ENCODE assay signal across 22 cellular contexts in genomic region chr9:127765418-127765817, GRCh38. TPM values are rescaled to one million over a fixed set of nuclear protein-coding genes. Genes with fewer than 3 reads are reported as not detected.
DNase-seq lines count a peak whose midpoint lies in the region; ATAC-seq and TF ChIP-seq lines count a peak whose summit lies in the region.
"Had no signal": no experiment of that assay in that cellular context is flagged by ENCODE, and none has a peak within 500 bp of the region (broad histone marks: within the 10 kb centered on the region; RNA-seq: fewer than 3 reads in every experiment).

No MANE protein-coding gene starts in this region.

- H3K9me3 Mint-ChIP-seq in activated T-helper 17 cell treated with anti-CD3 and anti-CD28 coated beads, Interleukin-2, amount 50 U/mL, for 72 hours = no peaks in the 10 kb centered on the region
- no peaks in the 10 kb centered on the region for H3K9me3 Mint-ChIP-seq in natural killer cell
- H3K9me3 Mint-ChIP-seq: H9, WTC11 had no signal

- TF ChIP-seq CTCF in heart left ventricle (IDR thresholded peaks at IDR 0.05) (no peak), natural killer cell (IDR thresholded peaks at IDR 0.05) (no peak), suprapubic skin (IDR thresholded peaks at IDR 0.05) (no peak)

- no peak overlapping the region for H3K4me3 Mint-ChIP-seq in activated T-helper 17 cell treated with anti-CD3 and anti-CD28 coated beads, Interleukin-2, amount 50 U/mL, for 72 hours
- H3K4me3 Mint-ChIP-seq in natural killer cell = no peak overlapping the region
- H3K4me3 Mint-ChIP-seq: H9, WTC11 had no signal

- H3K36me3 ChIP-seq in heart left ventricle (peaks cover 0 to 20% (median 4%) of the 10 kb centered on the region in 9 donors), suprapubic skin (no peaks in the 10 kb centered on the region)

- peaks cover 87% of the 10 kb centered on the region for H3K36me3 Mint-ChIP-seq in activated T-helper 17 cell treated with anti-CD3 and anti-CD28 coated beads, Interleukin-2, amount 50 U/mL, for 72 hours (ENCODE audit: low read depth)
- H3K36me3 Mint-ChIP-seq in natural killer cell = no peaks in the 10 kb centered on the region
- H3K36me3 Mint-ChIP-seq: WTC11 had no signal

- peaks cover 54% of the 10 kb centered on the region for H3K4me1 Mint-ChIP-seq in activated T-helper 17 cell treated with anti-CD3 and anti-CD28 coated beads, Interleukin-2, amount 50 U/mL, for 72 hours
- peaks cover 75 to 77% of the 10 kb centered on the region in 2 donors for H3K4me1 Mint-ChIP-seq in natural killer cell

- H3K27me3 Mint-ChIP-seq in activated T-helper 17 cell treated with anti-CD3 and anti-CD28 coated beads, Interleukin-2, amount 50 U/mL, for 72 hours = no peaks in the 10 kb centered on the region
- no peaks in the 10 kb centered on the region for H3K27me3 Mint-ChIP-seq in natural killer cell (ENCODE audit: low read depth in 2 of 2)

- H3K9me3 ChIP-seq in heart left ventricle (no peaks in the 10 kb centered on the region), suprapubic skin (no peaks in the 10 kb centered on the region)

- no peak for TF ChIP-seq EP300 in suprapubic skin (IDR thresholded peaks at IDR 0.05)

- DNase-seq in heart left ventricle (no peak), left ventricle myocardium superior (no peak), natural killer cell (no peak), suprapubic skin (ENCODE audit: low spot score in 2 of 2) (no peak), activated gamma-delta T cell treated with Interleukin-2 at 50 U/mL for 16 hours (no peak), NCI-H2227 (lab: John Stamatoyannopoulos, UW; ENCODE audit: unreplicated experiment) (no peak)
- DNase-seq: activated CD8-positive, alpha-beta memory T cell treated with anti-CD3 and anti-CD28 coated beads for 24 hours; activated effector memory CD4-positive, alpha-beta T cell treated with Interleukin-2 at 50 U/mL for 16 hours; amygdala; DND-41; H9; head of caudate nucleus; NCI-H1417 treated with DMSO at 0.1 percent for 48 hours; NCI-H748 treated with DMSO at 0.1 percent for 48 hours; SHP77; stimulated activated CD4-positive, alpha-beta T cell treated with anti-CD3 and anti-CD28 coated beads, Interleukin-4, amount 100 ng/mL, for 1 hour had no signal

- ATAC-seq in heart left ventricle (no peak), left ventricle myocardium superior (no peak), natural killer cell (no peak)
- ATAC-seq in activated T-helper 17 cell treated with anti-CD3 and anti-CD28 coated beads, Interleukin-2, amount 50 U/mL, for 72 hours (replicated peaks) = no peak
- ATAC-seq: WTC11 had no signal

- TF ChIP-seq POLR2A in heart left ventricle (IDR thresholded peaks at IDR 0.05) (no peak), suprapubic skin (IDR thresholded peaks at IDR 0.05) (no peak)

- H3K27ac ChIP-seq in heart left ventricle (peak overlapping the region in 11 of 12 donors; percentile 74 to 96 (median 82)), suprapubic skin (peak overlapping the region; percentile 15)

- intact Hi-C loops in heart left ventricle (cut with DNase I) (loop anchor here in 1 of 10 donors (10.0 kb wide), 1 partner anchor 89 kb away; the partner anchor contains the start of gene ENG), left ventricle myocardium superior (cut with micrococcal nuclease) (no loop called here), natural killer cell (cut with micrococcal nuclease) (no loop called here)

- H3K4me3 ChIP-seq in heart left ventricle = no peak overlapping the region
- no peak overlapping the region for H3K4me3 ChIP-seq in suprapubic skin
- H3K4me3 ChIP-seq: skin epidermis had no signal

- H3K27ac Mint-ChIP-seq in activated T-helper 17 cell treated with anti-CD3 and anti-CD28 coated beads, Interleukin-2, amount 50 U/mL, for 72 hours = peak overlapping the region; percentile 92
- peak overlapping the region; percentile 95 to 99 for H3K27ac Mint-ChIP-seq in natural killer cell
- H3K27ac Mint-ChIP-seq: H9, progenitor cell of endocrine pancreas, WTC11 had no signal

- WGBS in heart left ventricle, 4 donors = 59 to 76% (median 64%) methylated on average over 1 of the region's 1 CpG
- 64% methylated on average over 1 of the region's 1 CpG for WGBS in suprapubic skin

- H3K27me3 ChIP-seq in heart left ventricle = no peaks in the 10 kb centered on the region
- no peaks in the 10 kb centered on the region for H3K27me3 ChIP-seq in suprapubic skin

- H3K4me1 ChIP-seq in heart left ventricle (peaks cover 9 to 98% (median 50%) of the 10 kb centered on the region in 12 donors), suprapubic skin (peaks cover 48% of the 10 kb centered on the region)

RNA-seq across cellular contexts. Expression of gene SH2D3C, which starts 13.0 kb away (rescaled TPM):
- total RNA-seq in heart left ventricle (10 to 100 TPM; 13.7 to 38.9 (median 16.9) TPM), left ventricle myocardium superior (18.3 TPM), natural killer cell (10 to 100 TPM; 42.8 to 86.8 (median 56.6) TPM), suprapubic skin (1 to 10 TPM; 3.4 to 8.9 (median 6.1) TPM)
- 10 to 100 TPM; 21.1 to 24.8 TPM for polyA plus RNA-seq in heart left ventricle
- 10 to 100 TPM; 27.6 to 46.8 TPM for total RNA-seq in activated T-helper 17 cell treated with anti-CD3 and anti-CD28 coated beads, Interleukin-2, amount 50 U/mL, for 72 hours
- total RNA-seq: fibroblast of lung had no signal

RNA-seq across cellular contexts. Expression of gene CDK9, which starts 20.4 kb away (rescaled TPM):
- 10 to 100 TPM; 35.6 to 60.3 (median 47.8) TPM for total RNA-seq in heart left ventricle
- polyA plus RNA-seq in heart left ventricle = 10 to 100 TPM; 26.2 to 30.4 TPM
- total RNA-seq in left ventricle myocardium superior = 48.4 TPM
- total RNA-seq in activated T-helper 17 cell treated with anti-CD3 and anti-CD28 coated beads, Interleukin-2, amount 50 U/mL, for 72 hours = 10 to 100 TPM; 82.8 to 94.2 TPM
- 100 to 1,000 TPM; 181 to 207 (median 188) TPM for total RNA-seq in natural killer cell
- 100 to 1,000 TPM in 1 of 4 donors, 10 to 100 TPM in 3; 57.2 to 119 (median 72.7) TPM for total RNA-seq in suprapubic skin

RNA-seq across cellular contexts. Expression of gene TOR2A, which starts 30.3 kb away (rescaled TPM):
- 1 to 10 TPM; 1.7 to 9.2 (median 3.3) TPM for total RNA-seq in heart left ventricle
- polyA plus RNA-seq in heart left ventricle = 1 to 10 TPM; 3.4 to 5.2 TPM
- 3.6 TPM for total RNA-seq in left ventricle myocardium superior
- total RNA-seq in activated T-helper 17 cell treated with anti-CD3 and anti-CD28 coated beads, Interleukin-2, amount 50 U/mL, for 72 hours = 10 to 100 TPM in 1 of 2 donors, 1 to 10 TPM in 1; 8.5 to 15.7 TPM
- 10 to 100 TPM; 20.9 to 27.8 (median 23.7) TPM for total RNA-seq in natural killer cell
- total RNA-seq in suprapubic skin = 10 to 100 TPM; 16.1 to 24.3 (median 19.3) TPM

RNA-seq across cellular contexts. Expression of gene FPGS, which starts 37.3 kb away (rescaled TPM):
- total RNA-seq in heart left ventricle (10 to 100 TPM; 39.9 to 55.1 (median 41.5) TPM), left ventricle myocardium superior (31.9 TPM), natural killer cell (100 to 1,000 TPM in 2 of 3 donors, 10 to 100 TPM in 1; 99.1 to 108 (median 107) TPM), suprapubic skin (10 to 100 TPM; 22.9 to 50.3 (median 28.3) TPM)
- polyA plus RNA-seq in heart left ventricle = 10 to 100 TPM; 36.8 to 50.1 TPM
- 10 to 100 TPM; 56.7 to 95.6 TPM for total RNA-seq in activated T-helper 17 cell treated with anti-CD3 and anti-CD28 coated beads, Interleukin-2, amount 50 U/mL, for 72 hours

RNA-seq across cellular contexts. Expression of gene TTC16, which starts 49.5 kb away (rescaled TPM):
- total RNA-seq in heart left ventricle = under 1 TPM in 8 of 9 donors, not detected in 1; 0.09 to 0.61 (median 0.24) TPM
- under 1 TPM in 1 of 2 donors, not detected in 1; 0.34 TPM for polyA plus RNA-seq in heart left ventricle
- total RNA-seq in left ventricle myocardium superior = 0.15 TPM
- 1 to 10 TPM; 1.8 to 2.0 TPM for total RNA-seq in activated T-helper 17 cell treated with anti-CD3 and anti-CD28 coated beads, Interleukin-2, amount 50 U/mL, for 72 hours
- total RNA-seq in natural killer cell = 10 to 100 TPM; 15.5 to 23.0 (median 21.5) TPM
- total RNA-seq in suprapubic skin = under 1 TPM in 2 of 4 donors, not detected in 2; 0.16 to 0.21 TPM
- total RNA-seq: H9, lung microvascular endothelial cell, WTC11 had no signal
- polyA plus RNA-seq: fibroblast of lung had no signal
